ENCODE assay signal across 8 cellular contexts in the genomic region with DNA sequence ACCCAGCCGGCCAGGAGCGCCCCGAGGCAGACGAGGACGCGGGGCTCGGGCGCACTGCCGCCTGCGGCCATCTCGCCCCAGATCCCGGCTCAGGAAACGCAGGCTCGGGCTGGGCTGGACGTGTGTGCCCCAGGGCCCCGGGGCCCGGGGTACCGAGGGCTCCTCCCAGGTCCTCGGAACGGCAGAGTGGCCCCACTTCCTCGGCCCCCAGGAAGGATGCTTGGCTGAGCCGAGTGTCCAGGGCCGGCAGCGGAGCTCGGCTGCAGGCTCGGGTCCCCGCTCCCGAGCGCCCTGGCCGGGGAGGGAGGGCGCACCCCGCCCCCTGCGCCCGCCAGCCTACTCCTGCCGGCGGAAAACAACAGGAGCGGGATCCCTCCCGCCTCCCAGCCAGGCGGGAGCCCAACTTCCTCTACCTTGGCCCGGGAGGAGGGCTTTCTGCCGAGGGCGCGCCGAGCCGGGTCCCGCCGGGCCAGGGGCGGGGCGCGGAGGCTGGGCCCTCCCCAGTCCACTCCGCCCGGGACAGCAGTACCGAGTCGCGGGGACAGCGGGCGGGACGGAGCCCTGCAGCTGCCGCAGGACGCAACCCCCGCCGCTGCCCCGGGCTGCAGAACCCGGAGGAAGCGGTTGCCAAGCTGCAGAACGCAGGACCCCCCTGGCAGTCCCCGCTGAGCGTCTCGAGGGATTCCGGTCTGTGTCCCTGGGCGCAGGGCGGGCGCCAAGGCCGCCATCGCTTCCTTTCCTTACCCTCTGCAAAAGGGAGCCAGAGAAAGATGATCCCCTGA. TPM values are rescaled to one million over a fixed set of nuclear protein-coding genes. Genes with fewer than 3 reads are reported as not detected.
DNase-seq lines count a peak whose midpoint lies in the region; ATAC-seq and TF ChIP-seq lines count a peak whose summit lies in the region.

A gene with protein sequence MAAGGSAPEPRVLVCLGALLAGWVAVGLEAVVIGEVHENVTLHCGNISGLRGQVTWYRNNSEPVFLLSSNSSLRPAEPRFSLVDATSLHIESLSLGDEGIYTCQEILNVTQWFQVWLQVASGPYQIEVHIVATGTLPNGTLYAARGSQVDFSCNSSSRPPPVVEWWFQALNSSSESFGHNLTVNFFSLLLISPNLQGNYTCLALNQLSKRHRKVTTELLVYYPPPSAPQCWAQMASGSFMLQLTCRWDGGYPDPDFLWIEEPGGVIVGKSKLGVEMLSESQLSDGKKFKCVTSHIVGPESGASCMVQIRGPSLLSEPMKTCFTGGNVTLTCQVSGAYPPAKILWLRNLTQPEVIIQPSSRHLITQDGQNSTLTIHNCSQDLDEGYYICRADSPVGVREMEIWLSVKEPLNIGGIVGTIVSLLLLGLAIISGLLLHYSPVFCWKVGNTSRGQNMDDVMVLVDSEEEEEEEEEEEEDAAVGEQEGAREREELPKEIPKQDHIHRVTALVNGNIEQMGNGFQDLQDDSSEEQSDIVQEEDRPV (minus strand): TSS at position 411 of the 782 bp plus-strand sequence. CDS start 340 bp downstream, at position 71.

- H3K4me3 ChIP-seq in WERI-Rb-1 (ENCODE audit: low read depth, low read length), result peak within 1 kb of the TSS; percentile 88
- peak within 1 kb of the TSS; percentile 76 for H3K4me3 ChIP-seq in ectodermal cell (ENCODE audit: insufficient read depth, low read depth, low read length)
- peak within 1 kb of the TSS; percentile 85 to 86 for H3K4me3 ChIP-seq in left lung

- TF ChIP-seq CTCF in AG09319 (IDR thresholded peaks at IDR 0.05; ENCODE audit: low read depth, low read length), result no peak
- no peak for TF ChIP-seq CTCF in WERI-Rb-1 (IDR thresholded peaks at IDR 0.05; ENCODE audit: low read depth, low read length)
- TF ChIP-seq CTCF in left lung (IDR thresholded peaks at IDR 0.05), result no peak

- 0% methylated on average over 75 of the region's 75 CpGs for WGBS in ectodermal cell, 2 experiments

- ATAC-seq in GM18498 (IDR thresholded peaks at IDR 0.05; ENCODE audit: unreplicated experiment) (peak; percentile 61), left lung (peak; percentile 95), GM21723 (IDR thresholded peaks at IDR 0.05; ENCODE audit: unreplicated experiment) (no peak)

- H3K9me3 ChIP-seq in WERI-Rb-1 (ENCODE audit: severe bottlenecking) (no peaks in the 10 kb centered on the region), ectodermal cell (ENCODE audit: control insufficient read depth, low read length) (no peaks in the 10 kb centered on the region), left lung (no peaks in the 10 kb centered on the region)

- H3K4me1 ChIP-seq in ectodermal cell (ENCODE audit: control insufficient read depth, insufficient read depth, low read length) (no peaks in the 10 kb centered on the region), left lung (peaks cover 0 to 24% of the 10 kb centered on the region in 2 donors)

- intact Hi-C loops in left lung (cut with DNase I), result no loop called here

- H3K27ac ChIP-seq in WERI-Rb-1, result peak within 1 kb of the TSS; percentile 84
- H3K27ac ChIP-seq in ectodermal cell (ENCODE audit: insufficient read depth, low read depth, low read length, poor library complexity, severe bottlenecking), result no peak within 1 kb of the TSS
- H3K27ac ChIP-seq in left lung, result peak within 1 kb of the TSS; percentile 78 to 81

- DNase-seq in AG09319 (ENCODE audit: extremely low read depth, low read depth) (peak; percentile 27), NCI-H146 (lab: John Stamatoyannopoulos, UW) (peak; percentile 89), WERI-Rb-1 (peak; percentile 84), left lung (peak; percentile 79 to 94)
- peak; percentile 16 for DNase-seq in stimulated activated CD4-positive, alpha-beta T cell treated with anti-CD3 and anti-CD28 coated beads, Interleukin-4, amount 100 ng/mL, for 1 hour

- H3K36me3 ChIP-seq in WERI-Rb-1 (peaks cover 2% of the 10 kb centered on the region; the same call in 1 of the 2 replicates), ectodermal cell (ENCODE audit: control insufficient read depth, insufficient read depth, low read length) (no peaks in the 10 kb centered on the region), left lung (no peaks in the 10 kb centered on the region)

- H3K27me3 ChIP-seq in WERI-Rb-1 (ENCODE audit: insufficient read depth, low read depth, severe bottlenecking) (no peaks in the 10 kb centered on the region), ectodermal cell (ENCODE audit: control insufficient read depth, insufficient read depth, low read length, poor library complexity, severe bottlenecking) (peaks cover 11% of the 10 kb centered on the region), left lung (peaks cover 0 to 17% of the 10 kb centered on the region in 2 donors)

RNA-seq across cellular contexts. Expression of the gene that starts here (rescaled TPM):
- polyA plus RNA-seq in ectodermal cell (2013, experiment 1 of 4), result 17.5 TPM
- polyA plus RNA-seq in ectodermal cell (2013, experiment 2 of 4), result 21.9 TPM
- 14.0 TPM for polyA plus RNA-seq in ectodermal cell (2013, experiment 3 of 4)
- polyA plus RNA-seq in ectodermal cell (2013, experiment 4 of 4), result 17.9 TPM
- 10 to 100 TPM; 32.4 to 39.2 TPM for total RNA-seq in left lung

Comparison
In these comparisons a context has a peak if more than half of its experiments do, and no peak if none do; other contexts are left out.
1. DNase-seq: peak in every context shown above with its lines; median percentile 89 in NCI-H146; 86 in left lung; 84 in WERI-Rb-1; 27 in AG09319; 16 in stimulated activated CD4-positive, alpha-beta T cell treated with anti-CD3 and anti-CD28 coated beads, Interleukin-4, amount 100 ng/mL, for 1 hour.